ENCODE assay signal across 8 cellular contexts in genomic region chrX:13087322-13088154, GRCh38. TPM values are rescaled to one million over a fixed set of nuclear protein-coding genes. Genes with fewer than 3 reads are reported as not detected.
DNase-seq lines count a peak whose midpoint lies in the region; ATAC-seq and TF ChIP-seq lines count a peak whose summit lies in the region.

No MANE protein-coding gene starts in this region.

- H3K27me3 Mint-ChIP-seq in activated naive CD4-positive, alpha-beta T cell treated with anti-CD3 and anti-CD28 coated beads, Interleukin-2, amount 10 ng/mL, durations not matched to agents 7 days and 5 days = no peaks in the 10 kb centered on the region
- peaks cover 0 to 2% of the 10 kb centered on the region in 2 donors for H3K27me3 Mint-ChIP-seq in natural killer cell treated with Interleukin-12 subunit alpha and Interleukin-12 subunit beta and Interleukin-15 and Interleukin-18, amount 100 ng/mL, for 72 hours

- peak overlapping the region; percentile 49 for H3K4me2 ChIP-seq in PC-3 (ENCODE audit: low read length)

- peak overlapping the region; percentile 81 for H3K4me3 Mint-ChIP-seq in activated naive CD4-positive, alpha-beta T cell treated with anti-CD3 and anti-CD28 coated beads, Interleukin-2, amount 10 ng/mL, durations not matched to agents 7 days and 5 days
- peak overlapping the region; percentile 85 for H3K4me3 Mint-ChIP-seq in natural killer cell treated with Interleukin-12 subunit alpha and Interleukin-12 subunit beta and Interleukin-15 and Interleukin-18, amount 100 ng/mL, for 72 hours

- ATAC-seq in GM18858 (IDR thresholded peaks at IDR 0.05; ENCODE audit: unreplicated experiment) (peak; percentile 74), HG02885 (IDR thresholded peaks at IDR 0.05; ENCODE audit: poor library complexity, unreplicated experiment) (peak; percentile 74), PC-3 (peak; percentile 92), gastroesophageal sphincter (no peak)
- peak; percentile 78 to 87 for ATAC-seq in natural killer cell treated with Interleukin-12 subunit alpha and Interleukin-12 subunit beta and Interleukin-15 and Interleukin-18, amount 100 ng/mL, for 72 hours

- TSS peak; percentile 41 for BruUV-seq in PC-3 (replicated peaks; lab: Mats Ljungman, UMichigan)

- no peaks in the 10 kb centered on the region for H3K27me3 ChIP-seq in PC-3 (ENCODE audit: low read length)
- H3K27me3 ChIP-seq in gastroesophageal sphincter = no peaks in the 10 kb centered on the region
- no peaks in the 10 kb centered on the region for H3K27me3 ChIP-seq in ovary

- H3K4me3 ChIP-seq in PC-3 (ENCODE audit: low read length) (no peak overlapping the region), gastroesophageal sphincter (no peak overlapping the region), ovary (no peak overlapping the region)

- H3K9me3 ChIP-seq in PC-3 (ENCODE audit: low read length) = no peaks in the 10 kb centered on the region
- no peaks in the 10 kb centered on the region for H3K9me3 ChIP-seq in gastroesophageal sphincter
- no peaks in the 10 kb centered on the region for H3K9me3 ChIP-seq in ovary

- TF ChIP-seq POLR2A in gastroesophageal sphincter (IDR thresholded peaks at IDR 0.05) = no peak
- TF ChIP-seq POLR2A in ovary (IDR thresholded peaks at IDR 0.05) = no peak

- H3K27ac Mint-ChIP-seq in activated naive CD4-positive, alpha-beta T cell treated with anti-CD3 and anti-CD28 coated beads, Interleukin-2, amount 10 ng/mL, durations not matched to agents 7 days and 5 days = peak overlapping the region; percentile 97
- H3K27ac Mint-ChIP-seq in natural killer cell treated with Interleukin-12 subunit alpha and Interleukin-12 subunit beta and Interleukin-15 and Interleukin-18, amount 100 ng/mL, for 72 hours = peak overlapping the region; percentile 98 to 99

- no peaks in the 10 kb centered on the region for H4K20me1 ChIP-seq in PC-3 (ENCODE audit: low read length)

- TF ChIP-seq CTCF in PC-3 (conservative IDR thresholded peaks at IDR 0.05; ENCODE audit: low read depth, low read length) (no peak), gastroesophageal sphincter (IDR thresholded peaks at IDR 0.05) (no peak), ovary (IDR thresholded peaks at IDR 0.05) (no peak)

- no peaks in the 10 kb centered on the region for H3K79me2 ChIP-seq in PC-3 (ENCODE audit: low read length)

- peak; percentile 85 for DNase-seq in PC-3
- DNase-seq in activated naive CD4-positive, alpha-beta T cell treated with anti-CD3 and anti-CD28 coated beads, Interleukin-2, amount 10 ng/mL, durations not matched to agents 7 days and 5 days = peak; percentile 72
- peak; percentile 86 for DNase-seq in natural killer cell treated with Interleukin-12 subunit alpha and Interleukin-12 subunit beta and Interleukin-15 and Interleukin-18, amount 100 ng/mL, for 72 hours (ENCODE audit: low spot score)
- no peak for DNase-seq in hippocampal formation (lab: John Stamatoyannopoulos, UW)
- no peak for DNase-seq in ovary

- peak overlapping the region; percentile 95 for H3K27ac ChIP-seq in PC-3 (ENCODE audit: low read length)
- H3K27ac ChIP-seq in gastroesophageal sphincter = no peak overlapping the region
- no peak overlapping the region for H3K27ac ChIP-seq in ovary

- intact Hi-C loops in PC-3 (cut with micrococcal nuclease) (loop anchor here (1.0 kb wide), 1 partner anchor 37 kb away; no protein-coding TSS in a partner anchor), ovary (cut with DNase I) (no loop called here)

- no peak for TF ChIP-seq EP300 in gastroesophageal sphincter (IDR thresholded peaks at IDR 0.05)
- no peak for TF ChIP-seq EP300 in ovary (IDR thresholded peaks at IDR 0.05)

- H3K36me3 ChIP-seq in PC-3 (ENCODE audit: low read depth, low read length) (no peaks in the 10 kb centered on the region), gastroesophageal sphincter (no peaks in the 10 kb centered on the region), ovary (no peaks in the 10 kb centered on the region)

- peaks cover 93% of the 10 kb centered on the region for H3K4me1 Mint-ChIP-seq in activated naive CD4-positive, alpha-beta T cell treated with anti-CD3 and anti-CD28 coated beads, Interleukin-2, amount 10 ng/mL, durations not matched to agents 7 days and 5 days
- peaks cover 72 to 81% of the 10 kb centered on the region in 2 donors for H3K4me1 Mint-ChIP-seq in natural killer cell treated with Interleukin-12 subunit alpha and Interleukin-12 subunit beta and Interleukin-15 and Interleukin-18, amount 100 ng/mL, for 72 hours (ENCODE audit: low read depth in 2 of 2)

- H3F3A ChIP-seq in PC-3 (ENCODE audit: low read length, unreplicated experiment) = no peaks in the 10 kb centered on the region

- POLR2A ChIA-PET in PC-3 (lab: Charles Lee; ENCODE audit: unreplicated experiment) = interaction anchor here (0.7 kb wide), 3 partner anchors 108 to 1348 kb away, joined by 4 to 6 read pairs (median 6); no protein-coding TSS in a partner anchor

- peak overlapping the region; percentile 37; the same call in 1 of the 2 replicates for H2AFZ ChIP-seq in PC-3 (ENCODE audit: low read length)

- CTCF ChIA-PET in PC-3 (lab: Charles Lee) = interaction anchor here (1.3 kb wide), 1 partner anchor 141 kb away, joined by 9 read pairs; no protein-coding TSS in a partner anchor
- CTCF ChIA-PET in activated naive CD4-positive, alpha-beta T cell treated with anti-CD3 and anti-CD28 coated beads, Interleukin-2, amount 10 ng/mL, durations not matched to agents 7 days and 5 days (lab: Charles Lee) = interaction anchor here (1.2 to 2.1 kb wide), 9 partner anchors 74 to 141 kb away, joined by 3 to 12 read pairs (median 4); no protein-coding TSS in a partner anchor

- H3K9ac ChIP-seq in PC-3 (ENCODE audit: low read length) = peak overlapping the region; percentile 59

- no peaks in the 10 kb centered on the region for H3K9me2 ChIP-seq in PC-3 (replicated peaks; ENCODE audit: low read length)

- H3K9me3 Mint-ChIP-seq in activated naive CD4-positive, alpha-beta T cell treated with anti-CD3 and anti-CD28 coated beads, Interleukin-2, amount 10 ng/mL, durations not matched to agents 7 days and 5 days = no peaks in the 10 kb centered on the region
- H3K9me3 Mint-ChIP-seq in natural killer cell treated with Interleukin-12 subunit alpha and Interleukin-12 subunit beta and Interleukin-15 and Interleukin-18, amount 100 ng/mL, for 72 hours = no peaks in the 10 kb centered on the region

- H3K36me3 Mint-ChIP-seq in activated naive CD4-positive, alpha-beta T cell treated with anti-CD3 and anti-CD28 coated beads, Interleukin-2, amount 10 ng/mL, durations not matched to agents 7 days and 5 days = peaks cover 2% of the 10 kb centered on the region
- no peaks in the 10 kb centered on the region for H3K36me3 Mint-ChIP-seq in natural killer cell treated with Interleukin-12 subunit alpha and Interleukin-12 subunit beta and Interleukin-15 and Interleukin-18, amount 100 ng/mL, for 72 hours

- H3K4me1 ChIP-seq in PC-3 (ENCODE audit: insufficient read depth, low read length) = peaks cover 20% of the 10 kb centered on the region
- peaks cover 0 to 2% (median 0%) of the 10 kb centered on the region in 3 donors for H3K4me1 ChIP-seq in gastroesophageal sphincter
- peaks cover 2% of the 10 kb centered on the region for H3K4me1 ChIP-seq in ovary (ENCODE audit: insufficient read depth)

- WGBS in gastroesophageal sphincter (ENCODE audit: low coverage in 1 of 2), 2 donors = 55 to 87% methylated on average over 5 to 9 of the region's 9 CpGs
- 79 to 81% (median 81%) methylated on average over 9 of the region's 9 CpGs for WGBS in ovary, 3 donors

RNA-seq across cellular contexts. Expression of gene FAM9C, which starts 43.1 kb away (rescaled TPM):
- total RNA-seq in PC-3 (2014; rRNA removed) = not detected in 2 replicates
- total RNA-seq in natural killer cell treated with Interleukin-12 subunit alpha and Interleukin-12 subunit beta and Interleukin-15 and Interleukin-18, amount 100 ng/mL, for 72 hours = not detected
- not detected for total RNA-seq in gastroesophageal sphincter
- total RNA-seq in ovary = 1 to 10 TPM in 1 of 7 donors, under 1 TPM in 3, not detected in 3; 0.10 to 1.0 (median 0.74) TPM
- 1 to 10 TPM in 1 of 2 donors, not detected in 1; 1.6 TPM for polyA plus RNA-seq in ovary

Comparison
In these comparisons a context has a peak if more than half of its experiments do, and no peak if none do; other contexts are left out.
1. DNase-seq: peak in PC-3 (single experiment), activated naive CD4-positive, alpha-beta T cell treated with anti-CD3 and anti-CD28 coated beads, Interleukin-2, amount 10 ng/mL, durations not matched to agents 7 days and 5 days (single experiment) and natural killer cell treated with Interleukin-12 subunit alpha and Interleukin-12 subunit beta and Interleukin-15 and Interleukin-18, amount 100 ng/mL, for 72 hours (single experiment); none in hippocampal formation (0 of 2) and ovary (0 of 5).